ENCODE assay signal across 8 cellular contexts in genomic region chr19:1568320-1569019, GRCh38. TPM values are rescaled to one million over a fixed set of nuclear protein-coding genes. Genes with fewer than 3 reads are reported as not detected.
DNase-seq lines count a peak whose midpoint lies in the region; ATAC-seq and TF ChIP-seq lines count a peak whose summit lies in the region.

Gene MEX3D (minus strand): TSS chr19:1568325. CDS start chr19:1568058, 267 bp downstream.

- CTCF ChIA-PET in naive thymus-derived CD4-positive, alpha-beta T cell (lab: Charles Lee) = interaction anchor here (0.6 kb wide), 1 partner anchor 258 kb away, joined by 3 read pairs; no protein-coding TSS in a partner anchor

- TF ChIP-seq CTCF in GM12864 (IDR thresholded peaks at IDR 0.05; ENCODE audit: low read depth, low read length, missing control alignments) = no peak

- peaks cover 0 to 2% (median 0%) of the 10 kb centered on the region in 11 donors for H3K9me3 Mint-ChIP-seq in naive thymus-derived CD4-positive, alpha-beta T cell

- H3K27ac ChIP-seq in naive thymus-derived CD4-positive, alpha-beta T cell (ENCODE audit: low read depth, low read length) = no peak within 1 kb of the TSS

- ATAC-seq in HG03159 (IDR thresholded peaks at IDR 0.05; ENCODE audit: unreplicated experiment) (peak; percentile 66), esophagus mucosa (peak; percentile 86), GM21723 (IDR thresholded peaks at IDR 0.05; ENCODE audit: unreplicated experiment) (no peak)
- ATAC-seq in naive thymus-derived CD4-positive, alpha-beta T cell = peak; percentile 98

- peak within 1 kb of the TSS; percentile 19; the same call in 1 of the 2 replicates for H3K4me3 ChIP-seq in GM12864 (ENCODE audit: low read depth, low read length)
- H3K4me3 ChIP-seq in naive thymus-derived CD4-positive, alpha-beta T cell (ENCODE audit: low read length) = no peak within 1 kb of the TSS

- H3K27me3 Mint-ChIP-seq in naive thymus-derived CD4-positive, alpha-beta T cell = peaks cover 0 to 32% (median 6%) of the 10 kb centered on the region in 5 donors

- peaks cover 5 to 6% of the 10 kb centered on the region in 2 donors for H3K4me1 ChIP-seq in naive thymus-derived CD4-positive, alpha-beta T cell (ENCODE audit: control insufficient read depth in 2 of 2, insufficient read depth in 2 of 2, low read length in 2 of 2)

- H3K4me3 Mint-ChIP-seq in naive thymus-derived CD4-positive, alpha-beta T cell = peak within 1 kb of the TSS in 8 of 10 donors; percentile 3 to 78 (median 50)

- H3K36me3 ChIP-seq in naive thymus-derived CD4-positive, alpha-beta T cell (ENCODE audit: control insufficient read depth in 2 of 3, insufficient read depth in 3 of 3, low read length in 3 of 3) = no peaks in the 10 kb centered on the region

- no peak for DNase-seq in GM12864 (ENCODE audit: low read depth)
- DNase-seq in activated T-helper 1 cell treated with Interleukin-2 at 50 U/mL for 16 hours (ENCODE audit: low read depth) = peak; percentile 78
- DNase-seq in naive thymus-derived CD4-positive, alpha-beta T cell = peak; percentile 64 to 86 (median 81)
- peak; percentile 48 to 77 for DNase-seq in stimulated activated CD8-positive, alpha-beta memory T cell treated with anti-CD3 and anti-CD28 coated beads, Interleukin-7, amount 100 ng/mL, for 4 hours (ENCODE audit: low read depth in 2 of 2)

- POLR2A ChIA-PET in naive thymus-derived CD4-positive, alpha-beta T cell (lab: Charles Lee) = interaction anchor here (0.9 to 1.0 kb wide), 2 partner anchors 37 to 299 kb away, joined by 3 read pairs; partner anchors contain the start of gene UQCR11

- intact Hi-C loops in naive thymus-derived CD4-positive, alpha-beta T cell (cut with micrococcal nuclease) = loop anchor here in 1 of 2 donors (1.0 kb wide), 3 partner anchors 24 to 78 kb away; partner anchors contain the start of genes MBD3, PCSK4 and UQCR11

- H3K27me3 ChIP-seq in naive thymus-derived CD4-positive, alpha-beta T cell (ENCODE audit: control insufficient read depth in 2 of 2, insufficient read depth in 2 of 2, low read length in 2 of 2) = no peaks in the 10 kb centered on the region

- peaks cover 0 to 8% (median 3%) of the 10 kb centered on the region in 7 donors for H3K4me1 Mint-ChIP-seq in naive thymus-derived CD4-positive, alpha-beta T cell

- H3K9me3 ChIP-seq in naive thymus-derived CD4-positive, alpha-beta T cell (ENCODE audit: control insufficient read depth in 2 of 3, low read length in 3 of 3) = no peaks in the 10 kb centered on the region

- H3K27ac Mint-ChIP-seq in naive thymus-derived CD4-positive, alpha-beta T cell = peak within 1 kb of the TSS in 1 of 9 donors; percentile 52

- H3K36me3 Mint-ChIP-seq in naive thymus-derived CD4-positive, alpha-beta T cell = no peaks in the 10 kb centered on the region

TF ChIP-seq in PFSK-1, 5 proteins besides CTCF, POLR2A, EP300 and RAD21:
- TF ChIP-seq REST (IDR thresholded peaks at IDR 0.05; ENCODE audit: insufficient read depth in 1 of 2, low read depth in 2 of 2, low read length in 2 of 2) (no peak; a peak in 1 of 4 replicates), SIN3A (IDR thresholded peaks at IDR 0.05; ENCODE audit: borderline replicate concordance, insufficient read depth, low read length) (no peak), POLR2AphosphoS5 (IDR thresholded peaks at IDR 0.05; ENCODE audit: low read depth, low read length) (no peak), FOXP2 (optimal IDR thresholded peaks at IDR 0.05; ENCODE audit: borderline replicate concordance, extremely low read depth, extremely low read length, insufficient read depth) (peak; percentile 65), TAF1 (IDR thresholded peaks at IDR 0.05; ENCODE audit: borderline replicate concordance, insufficient read depth, low read length) (no peak)
TF ChIP-seq in PFSK-1: peak in this region for 1.

RNA-seq across cellular contexts. Expression of gene MEX3D, which starts in this region (rescaled TPM):
- polyA plus RNA-seq in PFSK-1 (2012; ENCODE audit: insufficient read length, low read depth) = 27.3 TPM
- 17.8 TPM for total RNA-seq in esophagus mucosa
- 1 to 10 TPM; 2.1 to 8.3 (median 2.3) TPM for total RNA-seq in naive thymus-derived CD4-positive, alpha-beta T cell
- not detected for polyA plus RNA-seq in naive thymus-derived CD4-positive, alpha-beta T cell
